In the genomic region with DNA sequence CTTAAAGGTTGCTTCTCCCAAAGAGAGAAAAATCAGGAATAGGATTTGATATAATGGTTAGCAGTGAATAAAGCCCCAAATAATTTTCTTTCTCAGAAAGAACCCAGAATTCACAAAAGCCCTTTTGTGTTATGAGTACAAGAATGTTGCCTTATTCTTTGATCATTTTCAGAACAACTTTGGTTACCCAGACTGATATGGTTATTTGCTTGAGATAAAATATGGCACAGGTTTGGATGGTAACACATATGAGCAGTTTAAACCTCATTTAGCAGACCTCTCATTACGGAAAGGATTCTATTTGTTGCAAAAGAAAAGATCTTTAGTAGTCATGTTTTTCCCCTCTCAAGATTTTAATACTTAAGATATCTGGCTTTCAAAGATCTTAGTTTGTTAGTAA, we compare ENCODE assay signal across 7 cellular contexts.
"Had no signal": no experiment of that assay in that cellular context is flagged by ENCODE, and none has a peak within 500 bp of the region (broad histone marks: within the 10 kb centered on the region; RNA-seq: fewer than 3 reads in every experiment).

No MANE protein-coding gene starts in this region.

- FAIRE-seq: HepG2, HTR-8/SVneo, K562 had no signal

- H3K4me3 ChIP-seq: K562 had no signal

- DNase-seq: IMR-90, KBM-7, KG1 had no signal

- H3K27ac ChIP-seq: HL-60 had no signal

- ATAC-seq: HepG2, K562 had no signal
